11 cellular contexts compared by ENCODE assay signal in genomic region chr3:151819910-151820309, GRCh38. TPM values are rescaled to one million over a fixed set of nuclear protein-coding genes. Genes with fewer than 3 reads are reported as not detected.
"Had no signal": no experiment of that assay in that cellular context is flagged by ENCODE, and none has a peak within 500 bp of the region (broad histone marks: within the 10 kb centered on the region; RNA-seq: fewer than 3 reads in every experiment).

No MANE protein-coding gene starts in this region.

- H3K4me1 ChIP-seq: HAP-1 had no signal

- H3K27ac ChIP-seq: GM23248 had no signal

- H2AFZ ChIP-seq: GM23248, GM23338 had no signal

- H3K4me3 Mint-ChIP-seq: GM23338, H9, HFFc6 had no signal

- ATAC-seq: GM23338, HCT116 had no signal

- H3K4me2 ChIP-seq: GM23338 had no signal

- H3K9me3 ChIP-seq: HAP-1 had no signal

- DNase-seq: GOT3, H7, H9, HCEC 1CT, HFFc6 had no signal

- H3K36me3 ChIP-seq: HAP-1 had no signal

- H3K9ac ChIP-seq: GM23248 had no signal

- H3K9me3 Mint-ChIP-seq: GM23338, H9, HFFc6 had no signal

- H3K27ac Mint-ChIP-seq: GM23338, H9, HFFc6 had no signal

- H3K4me3 ChIP-seq: GM23248, GM23338, HAP-1 had no signal

- FAIRE-seq: H1, H54 had no signal

RNA-seq across cellular contexts. Expression of gene AADAC, which starts 6.0 kb away (rescaled TPM):
- total RNA-seq: GM23248, GM23338, H1, H7, H9, HFFc6 had no signal
- polyA plus RNA-seq: GM23248, GM23338, H1 had no signal

RNA-seq across cellular contexts. Expression of gene SUCNR1, which starts 53.5 kb away (rescaled TPM):
- total RNA-seq: GM23248, GM23338, H1, H7, H9, HFFc6 had no signal
- polyA plus RNA-seq: GM23248, GM23338, H1 had no signal
